8 cellular contexts compared by ENCODE assay signal in the genomic region with DNA sequence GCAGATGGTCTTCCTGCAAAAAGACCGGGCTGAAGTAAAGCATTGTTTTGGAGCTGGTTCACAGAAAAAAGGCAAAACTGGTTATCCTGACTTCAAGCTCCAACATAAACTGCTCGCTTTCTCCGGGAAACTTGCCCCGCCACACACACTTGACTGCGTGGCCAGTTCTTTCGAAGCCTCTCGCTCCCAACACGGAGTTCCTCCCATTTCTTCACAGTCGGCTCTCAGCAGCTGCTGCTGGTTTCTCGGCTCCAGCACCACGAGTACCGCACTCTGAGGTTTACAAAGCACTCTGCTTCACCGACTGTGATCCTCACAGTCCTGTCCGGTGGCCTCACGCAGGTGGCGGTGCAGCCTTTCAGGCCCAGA. TPM values are rescaled to one million over a fixed set of nuclear protein-coding genes. Genes with fewer than 3 reads are reported as not detected.
DNase-seq lines count a peak whose midpoint lies in the region; ATAC-seq, FAIRE-seq and TF ChIP-seq lines count a peak whose summit lies in the region.

No MANE protein-coding gene starts in this region.

- H3K79me2 ChIP-seq in DOHH2 (ENCODE audit: control insufficient read depth, low read length) (peaks cover 55% of the 10 kb centered on the region), K562 (ENCODE audit: control insufficient read depth, insufficient read depth, low read length) (peaks cover 48% of the 10 kb centered on the region)

- TF ChIP-seq CTCF in DOHH2 (IDR thresholded peaks at IDR 0.05; ENCODE audit: low read depth, low read length, poor library complexity, severe bottlenecking) (no peak), K562 (IDR thresholded peaks at IDR 0.05 in 2 of 3, conservative IDR thresholded peaks at IDR 0.05 in 1 of 3; ENCODE audit: insufficient read depth in 2 of 3, low read depth in 1 of 3, low read length in 3 of 3) (no peak; a peak in 2 of 6 replicates), tibial nerve (IDR thresholded peaks at IDR 0.05) (no peak)

- H3K27me3 ChIP-seq in DOHH2 (ENCODE audit: control insufficient read depth, low read length) (no peaks in the 10 kb centered on the region), K562 (ENCODE audit: control insufficient read depth in 2 of 2, insufficient read depth in 2 of 2, low read length in 2 of 2) (no peaks in the 10 kb centered on the region), tibial nerve (no peaks in the 10 kb centered on the region)

- in situ Hi-C loops in K562 (cut with MboI): no loop called here

- H3K9me3 ChIP-seq in DOHH2 (ENCODE audit: control insufficient read depth, insufficient read depth, low read length): no peaks in the 10 kb centered on the region
- no peaks in the 10 kb centered on the region for H3K9me3 ChIP-seq in K562 (replicated peaks; ENCODE audit: control insufficient read depth, insufficient read depth, low read depth, low read length)
- H3K9me3 ChIP-seq in tibial nerve: no peaks in the 10 kb centered on the region

- ATAC-seq in K562: no peak
- peak; percentile 66 for ATAC-seq in left lobe of liver
- ATAC-seq in GM18909 (IDR thresholded peaks at IDR 0.05; ENCODE audit: poor library complexity, unreplicated experiment): no peak
- no peak for ATAC-seq in HG03520 (IDR thresholded peaks at IDR 0.05; ENCODE audit: unreplicated experiment)

- intact Hi-C loops in K562 (cut with micrococcal nuclease): loop anchor here (5.0 kb wide), 4 partner anchors 33 to 247 kb away; partner anchors contain the start of gene STT3A

- H3K4me1 ChIP-seq in DOHH2 (ENCODE audit: control insufficient read depth, low read length) (peaks cover 31% of the 10 kb centered on the region), K562 (replicated peaks in 1 of 2; ENCODE audit: control insufficient read depth in 2 of 2, insufficient read depth in 2 of 2, low read length in 2 of 2) (peaks cover 9 to 10% of the 10 kb centered on the region in 2 experiments), tibial nerve (peaks cover 0 to 18% (median 11%) of the 10 kb centered on the region in 4 donors)

- peak overlapping the region; percentile 82 for H3K27ac ChIP-seq in DOHH2 (ENCODE audit: low read depth, low read length)
- peak overlapping the region; percentile 93 for H3K27ac ChIP-seq in K562 (ENCODE audit: extremely low read depth, low read depth, low read length)
- peak overlapping the region; percentile 94 to 96 (median 94) for H3K27ac ChIP-seq in tibial nerve

- H3K9me1 ChIP-seq in K562 (ENCODE audit: control insufficient read depth, insufficient read depth, low read length): no peaks in the 10 kb centered on the region

- TF ChIP-seq RAD21 in K562 (CRISPR knock-in tag; conservative IDR thresholded peaks at IDR 0.05 in 1 of 2, IDR thresholded peaks at IDR 0.05 in 1 of 2): 0 out of 4 replicates have a peak, but pooled peaks of 1 of the 2 experiments have one; percentile 9

- WGBS in K562 (ENCODE audit: insufficient coverage, low coverage, missing lambda C conversion rate): 2% methylated on average over 16 of the region's 16 CpGs
- 0 to 1% methylated on average over 15 to 16 of the region's 16 CpGs for WGBS in tibial nerve, 2 donors

- POLR2A ChIA-PET in K562 (lab: Yijun Ruan, JAX): interaction anchor here (0.7 to 3.6 kb wide), 9 partner anchors 8 to 536 kb away, joined by 4 to 13 read pairs (median 6); partner anchors contain the start of genes EI24 and STT3A

- CTCF ChIA-PET in K562 (lab: Yijun Ruan, JAX; ENCODE audit: low intra/inter-chr PET ratio): no interaction called here

- peak overlapping the region; percentile 94 for H2AFZ ChIP-seq in K562 (ENCODE audit: low read depth, low read length)

- BruUV-seq in K562 (replicated peaks; lab: Mats Ljungman, UMichigan): TSS peak; percentile 96

- no peak for TF ChIP-seq POLR2A in K562 (conservative IDR thresholded peaks at IDR 0.05)
- no peak for TF ChIP-seq POLR2A in tibial nerve (IDR thresholded peaks at IDR 0.05)

- DNase-seq in HS-5 (ENCODE audit: low read depth): peak; percentile 20
- DNase-seq in K562 (ENCODE audit: extremely low read depth in 1 of 4, low spot score in 3 of 4): no peak
- no peak for DNase-seq in left lobe of liver (ENCODE audit: low spot score)
- peak in 1 of 2 donors; percentile 20 for DNase-seq in tibial nerve (ENCODE audit: low spot score in 2 of 2)
- no peak for DNase-seq in activated gamma-delta T cell treated with Interleukin-2 at 50 U/mL for 16 hours

- FAIRE-seq in K562 (lab: Jason Lieb, UNC): peak; percentile 37

- peak overlapping the region; percentile 81 for H3K4me3 ChIP-seq in DOHH2 (ENCODE audit: low read length)
- peak overlapping the region; percentile 80 for H3K4me3 ChIP-seq in K562
- peak overlapping the region; percentile 68 to 81 (median 74) for H3K4me3 ChIP-seq in tibial nerve

- TF ChIP-seq EP300 in K562 (IDR thresholded peaks at IDR 0.05; ENCODE audit: low read length) (no peak), tibial nerve (IDR thresholded peaks at IDR 0.05) (no peak)

- peak overlapping the region; percentile 93 to 96 for H3K9ac ChIP-seq in K562 (ENCODE audit: insufficient read depth in 1 of 2, low read depth in 2 of 2, low read length in 2 of 2)

- H3K4me2 ChIP-seq in DOHH2 (ENCODE audit: low read length) (peak overlapping the region; percentile 91), K562 (ENCODE audit: insufficient read depth, low read length) (peak overlapping the region; percentile 98)

- H3K36me3 ChIP-seq in DOHH2 (ENCODE audit: control insufficient read depth, low read length) (peaks cover 62% of the 10 kb centered on the region), K562 (ENCODE audit: control insufficient read depth, insufficient read depth, low read length) (peaks cover 62% of the 10 kb centered on the region), tibial nerve (peaks cover 0 to 17% (median 3%) of the 10 kb centered on the region in 3 donors)

- no peaks in the 10 kb centered on the region for H3K9me2 ChIP-seq in DOHH2 (replicated peaks; ENCODE audit: control insufficient read depth, low read length)

- peaks cover 9% of the 10 kb centered on the region; the same call in 1 of the 2 replicates for H4K20me1 ChIP-seq in DOHH2 (ENCODE audit: control insufficient read depth, insufficient read depth, low read depth, low read length)
- H4K20me1 ChIP-seq in K562 (replicated peaks; ENCODE audit: control insufficient read depth, insufficient read depth, low read length): no peaks in the 10 kb centered on the region

- H3F3A ChIP-seq in DOHH2 (ENCODE audit: control insufficient read depth, insufficient read depth): peaks cover 17% of the 10 kb centered on the region

RNA-seq across cellular contexts. Expression of gene CHEK1, which starts 0.2 kb away (rescaled TPM):
- total RNA-seq in K562 (2011; cell fraction: chromatin; rRNA removed; ENCODE audit: low replicate concordance): 48.7 and 145 TPM in 2 replicates
- total RNA-seq in K562 (2011; cell fraction: nucleolus; rRNA removed): 27.3 and 34.2 TPM in 2 replicates
- 59.7 and 90.7 TPM in 2 replicates for total RNA-seq in K562 (2011; cell fraction: nucleoplasm; rRNA removed)
- total RNA-seq in K562 (2014; rRNA removed): 62.6 and 71.9 TPM in 2 replicates
- 103 and 115 TPM in 2 replicates for total RNA-seq in K562 (2014; rRNA removed; fragmentation: Illumina TruSeq; extraction: Trizol)
- 87.5 and 88.8 TPM in 2 replicates for total RNA-seq in K562 (2015; rRNA removed; fragmentation: Illumina TruSeq; extraction: Trizol)
- 92.8 and 94.0 TPM in 2 replicates for total RNA-seq in K562 (2021)
- 58.7 and 108 TPM in 2 replicates for polyA plus RNA-seq in K562 (2011; rRNA removed)
- 26.0 and 32.8 TPM in 2 replicates for polyA plus RNA-seq in K562 (2011; cell fraction: cytosol; rRNA removed)
- polyA plus RNA-seq in K562 (2011; cell fraction: nucleus; rRNA removed): 29.3 and 30.2 TPM in 2 replicates
- polyA plus RNA-seq in K562 (2012): 65.7 and 70.1 TPM in 2 replicates
- 91.4 and 102 TPM in 2 replicates for polyA plus RNA-seq in K562 (2014; fragmentation: Illumina TruSeq; extraction: Trizol)
- 10 to 100 TPM; 63.9 to 70.9 TPM for polyA plus RNA-seq in K562 (2014; fragmentation: Nextera tagmentation; extraction: Ambion mirVana)
- 68.7 and 74.1 TPM in 2 replicates for polyA plus RNA-seq in K562 (2014; rRNA removed)
- 67.6 and 79.8 TPM in 2 replicates for polyA minus RNA-seq in K562 (2011; rRNA and poly(A)+ RNA removed)
- polyA minus RNA-seq in K562 (2011; cell fraction: cytosol; rRNA and poly(A)+ RNA removed): 19.7 and 38.1 TPM in 2 replicates
- 40.3 and 46.8 TPM in 2 replicates for polyA minus RNA-seq in K562 (2011; cell fraction: nucleus; rRNA and poly(A)+ RNA removed)
- total RNA-seq in left lobe of liver: 0.53 TPM
- total RNA-seq in tibial nerve: 1 to 10 TPM in 1 of 4 donors, under 1 TPM in 3; 0.60 to 1.5 (median 0.91) TPM

RNA-seq across cellular contexts. Expression of gene STT3A, which starts 32.6 kb away (rescaled TPM):
- total RNA-seq in K562 (2011; cell fraction: chromatin; rRNA removed; ENCODE audit: low replicate concordance): 340 and 391 TPM in 2 replicates
- 528 and 545 TPM in 2 replicates for total RNA-seq in K562 (2011; cell fraction: nucleolus; rRNA removed)
- total RNA-seq in K562 (2011; cell fraction: nucleoplasm; rRNA removed): 415 and 429 TPM in 2 replicates
- total RNA-seq in K562 (2014; rRNA removed) (70.7 and 95.7 TPM in 2 replicates), K562 (2014; rRNA removed; fragmentation: Illumina TruSeq; extraction: Trizol) (192 and 210 TPM in 2 replicates), K562 (2015; rRNA removed; fragmentation: Illumina TruSeq; extraction: Trizol) (159 and 165 TPM in 2 replicates), K562 (2021) (148 and 167 TPM in 2 replicates), left lobe of liver (92.2 TPM), tibial nerve (100 to 1,000 TPM in 1 of 4 donors, 10 to 100 TPM in 3; 54.8 to 172 (median 73.3) TPM)
- polyA plus RNA-seq in K562 (2011; rRNA removed) (208 and 296 TPM in 2 replicates), K562 (2014; fragmentation: Illumina TruSeq; extraction: Trizol) (170 and 212 TPM in 2 replicates), K562 (2014; fragmentation: Nextera tagmentation; extraction: Ambion mirVana) (100 to 1,000 TPM; 197 to 330 TPM), K562 (2014; rRNA removed) (73.3 and 108 TPM in 2 replicates)
- polyA plus RNA-seq in K562 (2011; cell fraction: cytosol; rRNA removed): 224 and 257 TPM in 2 replicates
- 171 and 194 TPM in 2 replicates for polyA plus RNA-seq in K562 (2011; cell fraction: nucleus; rRNA removed)
- polyA plus RNA-seq in K562 (2012): 171 and 200 TPM in 2 replicates
- polyA minus RNA-seq in K562 (2011; rRNA and poly(A)+ RNA removed): 589 and 1,261 TPM in 2 replicates
- 132 and 273 TPM in 2 replicates for polyA minus RNA-seq in K562 (2011; cell fraction: cytosol; rRNA and poly(A)+ RNA removed)
- polyA minus RNA-seq in K562 (2011; cell fraction: nucleus; rRNA and poly(A)+ RNA removed): 106 and 141 TPM in 2 replicates

RNA-seq across cellular contexts. Expression of gene ACRV1, which starts 55.4 kb away (rescaled TPM):
- total RNA-seq in K562 (2011; cell fraction: chromatin; rRNA removed; ENCODE audit: low replicate concordance): not detected in 2 replicates
- total RNA-seq in K562 (2011; cell fraction: nucleolus; rRNA removed): not detected in 2 replicates
- not detected in 2 replicates for total RNA-seq in K562 (2011; cell fraction: nucleoplasm; rRNA removed)
- total RNA-seq in K562 (2014; rRNA removed) (not detected in 2 replicates), K562 (2014; rRNA removed; fragmentation: Illumina TruSeq; extraction: Trizol) (not detected in 2 replicates), K562 (2015; rRNA removed; fragmentation: Illumina TruSeq; extraction: Trizol) (not detected in 2 replicates), K562 (2021) (not detected in 2 replicates), left lobe of liver (not detected), tibial nerve (not detected)
- polyA plus RNA-seq in K562 (2011; rRNA removed) (not detected in 2 replicates), K562 (2014; fragmentation: Illumina TruSeq; extraction: Trizol) (not detected in 2 replicates), K562 (2014; fragmentation: Nextera tagmentation; extraction: Ambion mirVana) (under 1 TPM; 0.22 to 0.25 TPM), K562 (2014; rRNA removed) (not detected in 2 replicates)
- polyA plus RNA-seq in K562 (2011; cell fraction: cytosol; rRNA removed): not detected in 2 replicates
- not detected in 2 replicates for polyA plus RNA-seq in K562 (2011; cell fraction: nucleus; rRNA removed)
- polyA plus RNA-seq in K562 (2012): 0.12 and 0.15 TPM in 2 replicates
- polyA minus RNA-seq in K562 (2011; rRNA and poly(A)+ RNA removed): not detected in 2 replicates
- polyA minus RNA-seq in K562 (2011; cell fraction: cytosol; rRNA and poly(A)+ RNA removed): not detected in 2 replicates
- polyA minus RNA-seq in K562 (2011; cell fraction: nucleus; rRNA and poly(A)+ RNA removed): not detected in 2 replicates

RNA-seq across cellular contexts. Expression of gene EI24, which starts 55.9 kb away (rescaled TPM):
- total RNA-seq in K562 (2011; cell fraction: chromatin; rRNA removed; ENCODE audit: low replicate concordance): 79.5 and 79.6 TPM in 2 replicates
- 86.2 and 96.6 TPM in 2 replicates for total RNA-seq in K562 (2011; cell fraction: nucleolus; rRNA removed)
- 142 and 189 TPM in 2 replicates for total RNA-seq in K562 (2011; cell fraction: nucleoplasm; rRNA removed)
- total RNA-seq in K562 (2014; rRNA removed) (151 and 192 TPM in 2 replicates), K562 (2014; rRNA removed; fragmentation: Illumina TruSeq; extraction: Trizol) (187 and 198 TPM in 2 replicates), K562 (2015; rRNA removed; fragmentation: Illumina TruSeq; extraction: Trizol) (160 and 168 TPM in 2 replicates), K562 (2021) (159 and 165 TPM in 2 replicates), left lobe of liver (187 TPM), tibial nerve (10 to 100 TPM; 59.8 to 88.5 (median 76.1) TPM)
- polyA plus RNA-seq in K562 (2011; rRNA removed) (128 and 239 TPM in 2 replicates), K562 (2014; fragmentation: Illumina TruSeq; extraction: Trizol) (249 and 260 TPM in 2 replicates), K562 (2014; fragmentation: Nextera tagmentation; extraction: Ambion mirVana) (10 to 100 TPM; 50.4 to 72.2 TPM), K562 (2014; rRNA removed) (182 and 210 TPM in 2 replicates)
- polyA plus RNA-seq in K562 (2011; cell fraction: cytosol; rRNA removed): 178 and 192 TPM in 2 replicates
- polyA plus RNA-seq in K562 (2011; cell fraction: nucleus; rRNA removed): 52.1 and 69.8 TPM in 2 replicates
- polyA plus RNA-seq in K562 (2012): 121 and 150 TPM in 2 replicates
- 155 and 274 TPM in 2 replicates for polyA minus RNA-seq in K562 (2011; rRNA and poly(A)+ RNA removed)
- 34.8 and 79.5 TPM in 2 replicates for polyA minus RNA-seq in K562 (2011; cell fraction: cytosol; rRNA and poly(A)+ RNA removed)
- 17.2 and 23.3 TPM in 2 replicates for polyA minus RNA-seq in K562 (2011; cell fraction: nucleus; rRNA and poly(A)+ RNA removed)

Comparison
In these comparisons a context has a peak if more than half of its experiments do, and no peak if none do; other contexts are left out.
1. RNA of gene CHEK1, which starts 0.2 kb away (total RNA-seq): 27.3 to 145 TPM in K562; 0.60 to 1.5 TPM in tibial nerve and 0.53 TPM in left lobe of liver (single experiment); every median in the first group is over 10 times any median in the second.
2. Peak in every context shown above with its lines, with median percentiles within 50 percentile points of each other: H3K27ac ChIP-seq and H3K4me3 ChIP-seq.